1 cellular context compared by ENCODE assay signal in the genomic region with DNA sequence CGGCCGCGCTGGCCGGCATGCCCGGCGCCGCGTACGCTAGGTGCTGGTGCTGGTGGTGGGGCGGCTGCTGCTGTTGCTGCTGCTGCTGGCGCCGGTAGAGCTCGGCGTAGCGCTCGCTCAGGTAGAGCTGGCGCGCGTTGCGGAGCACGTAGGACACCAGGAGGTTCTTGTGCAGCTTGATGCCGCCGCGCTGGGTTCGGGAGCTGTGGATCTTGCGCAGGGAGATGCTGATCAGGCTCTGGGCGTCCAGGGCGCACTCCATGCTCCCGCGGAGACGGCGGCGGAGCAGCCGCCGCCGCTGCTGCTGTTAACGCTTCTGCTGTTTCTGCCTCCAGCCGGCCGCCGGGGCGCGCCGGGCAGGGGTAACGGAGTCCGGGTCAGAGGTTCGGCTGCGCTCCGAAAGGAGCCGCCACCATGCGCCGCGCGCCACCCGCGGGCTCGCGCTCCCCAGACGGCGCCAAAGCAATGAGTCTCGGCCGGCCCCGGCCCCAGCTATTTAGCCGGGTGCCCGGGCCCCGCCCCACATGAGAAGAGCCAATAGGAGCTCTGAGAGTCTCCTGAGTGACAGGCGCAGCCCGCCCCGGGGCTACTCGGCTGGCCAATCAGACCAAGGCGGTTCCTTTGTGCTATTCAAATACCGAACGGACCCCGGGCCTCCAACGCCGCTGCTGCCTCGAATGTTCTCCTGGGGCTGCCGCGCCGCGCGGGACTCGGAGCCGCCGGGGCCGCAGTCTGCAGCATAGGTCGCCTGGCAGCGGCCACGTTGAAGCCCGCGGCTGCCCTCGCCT.
TF ChIP-seq lines count a peak whose summit lies in the region.

A gene (minus strand): TSS at position 471 of the 788 bp plus-strand sequence. CDS start 209 bp downstream, at position 262.

TF ChIP-seq in HepG2, 621 proteins besides CTCF, POLR2A, EP300 and RAD21 (continued from another document and continues in another):
- TF ChIP-seq, protein P1, sequence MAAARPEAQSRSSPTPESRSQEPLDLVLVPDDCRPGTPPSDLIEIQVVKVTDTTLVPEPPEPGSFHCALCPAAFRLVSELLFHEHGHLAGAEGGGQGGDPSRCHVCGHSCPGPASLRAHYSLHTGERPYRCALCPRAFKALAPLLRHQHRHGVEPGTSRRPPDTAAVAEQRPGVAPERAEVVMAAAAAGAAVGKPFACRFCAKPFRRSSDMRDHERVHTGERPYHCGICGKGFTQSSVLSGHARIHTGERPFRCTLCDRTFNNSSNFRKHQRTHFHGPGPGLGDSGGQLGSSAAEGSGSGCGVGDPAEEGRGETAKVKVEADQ (CRISPR knock-in tag; IDR thresholded peaks at IDR 0.05; ENCODE audit: borderline replicate concordance) = no peak; the same call in 1 of the 2 replicates
- TF ChIP-seq, protein P2, sequence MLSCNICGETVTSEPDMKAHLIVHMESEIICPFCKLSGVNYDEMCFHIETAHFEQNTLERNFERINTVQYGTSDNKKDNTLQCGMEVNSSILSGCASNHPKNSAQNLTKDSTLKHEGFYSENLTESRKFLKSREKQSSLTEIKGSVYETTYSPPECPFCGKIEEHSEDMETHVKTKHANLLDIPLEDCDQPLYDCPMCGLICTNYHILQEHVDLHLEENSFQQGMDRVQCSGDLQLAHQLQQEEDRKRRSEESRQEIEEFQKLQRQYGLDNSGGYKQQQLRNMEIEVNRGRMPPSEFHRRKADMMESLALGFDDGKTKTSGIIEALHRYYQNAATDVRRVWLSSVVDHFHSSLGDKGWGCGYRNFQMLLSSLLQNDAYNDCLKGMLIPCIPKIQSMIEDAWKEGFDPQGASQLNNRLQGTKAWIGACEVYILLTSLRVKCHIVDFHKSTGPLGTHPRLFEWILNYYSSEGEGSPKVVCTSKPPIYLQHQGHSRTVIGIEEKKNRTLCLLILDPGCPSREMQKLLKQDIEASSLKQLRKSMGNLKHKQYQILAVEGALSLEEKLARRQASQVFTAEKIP (CRISPR knock-in tag; IDR thresholded peaks at IDR 0.05; ENCODE audit: borderline replicate concordance) = no peak
- TF ChIP-seq FOXK2 (IDR thresholded peaks at IDR 0.05) (no peak), SYNCRIP (IDR thresholded peaks at IDR 0.05; ENCODE audit: insufficient read depth, low read depth, low read length) (no peak), ZNF879 (CRISPR knock-in tag; IDR thresholded peaks at IDR 0.05) (no peak; the same call in 1 of the 2 replicates), ZNF124 (CRISPR knock-in tag; IDR thresholded peaks at IDR 0.05) (peak; percentile 27; the same call in 1 of the 2 replicates), ZNF660 (CRISPR knock-in tag; IDR thresholded peaks at IDR 0.05; ENCODE audit: borderline replicate concordance, low read depth) (no peak), SUZ12 (IDR thresholded peaks at IDR 0.05; ENCODE audit: low read depth, low read length) (no peak), IRX3 (CRISPR knock-in tag; IDR thresholded peaks at IDR 0.05; ENCODE audit: borderline replicate concordance, low read depth) (peak; percentile 83; the same call in 1 of the 2 replicates), GLI4 (CRISPR knock-in tag; IDR thresholded peaks at IDR 0.05; ENCODE audit: borderline replicate concordance) (peak; percentile 90; the same call in 1 of the 2 replicates), MXI1 (IDR thresholded peaks at IDR 0.05; ENCODE audit: borderline replicate concordance, low read depth, low read length) (peak; percentile 61; the same call in 1 of the 3 replicates), NFE2 (CRISPR knock-in tag; IDR thresholded peaks at IDR 0.05) (no peak), CEBPG (CRISPR knock-in tag; IDR thresholded peaks at IDR 0.05) (no peak), RAD51 (IDR thresholded peaks at IDR 0.05; ENCODE audit: borderline replicate concordance) (no peak), ZNF562 (CRISPR knock-in tag; IDR thresholded peaks at IDR 0.05; ENCODE audit: borderline replicate concordance) (no peak), NFE2L1 (CRISPR knock-in tag; IDR thresholded peaks at IDR 0.05; ENCODE audit: borderline replicate concordance) (no peak), ZNF274 (CRISPR knock-in tag; IDR thresholded peaks at IDR 0.05) (0 out of 2 replicates have a peak, but pooled peaks have one; percentile 19)
- TF ChIP-seq, protein P3, sequence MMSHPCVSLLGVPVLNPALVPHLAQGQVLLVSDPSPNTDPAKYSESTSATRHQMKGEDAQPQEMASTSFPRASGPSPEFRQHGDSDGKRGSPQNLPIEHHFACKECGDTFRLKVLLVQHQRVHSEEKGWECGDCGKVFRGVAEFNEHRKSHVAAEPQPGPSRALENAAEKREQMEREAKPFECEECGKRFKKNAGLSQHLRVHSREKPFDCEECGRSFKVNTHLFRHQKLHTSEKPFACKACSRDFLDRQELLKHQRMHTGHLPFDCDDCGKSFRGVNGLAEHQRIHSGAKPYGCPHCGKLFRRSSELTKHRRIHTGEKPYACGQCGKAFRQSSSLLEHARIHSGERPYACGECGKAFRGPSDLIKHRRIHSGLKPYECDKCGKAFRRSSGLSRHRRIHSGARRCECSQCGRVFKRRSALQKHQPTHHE (CRISPR knock-in tag; IDR thresholded peaks at IDR 0.05; ENCODE audit: borderline replicate concordance) = peak; percentile 91; the same call in 1 of the 2 replicates
- TF ChIP-seq, protein P4, sequence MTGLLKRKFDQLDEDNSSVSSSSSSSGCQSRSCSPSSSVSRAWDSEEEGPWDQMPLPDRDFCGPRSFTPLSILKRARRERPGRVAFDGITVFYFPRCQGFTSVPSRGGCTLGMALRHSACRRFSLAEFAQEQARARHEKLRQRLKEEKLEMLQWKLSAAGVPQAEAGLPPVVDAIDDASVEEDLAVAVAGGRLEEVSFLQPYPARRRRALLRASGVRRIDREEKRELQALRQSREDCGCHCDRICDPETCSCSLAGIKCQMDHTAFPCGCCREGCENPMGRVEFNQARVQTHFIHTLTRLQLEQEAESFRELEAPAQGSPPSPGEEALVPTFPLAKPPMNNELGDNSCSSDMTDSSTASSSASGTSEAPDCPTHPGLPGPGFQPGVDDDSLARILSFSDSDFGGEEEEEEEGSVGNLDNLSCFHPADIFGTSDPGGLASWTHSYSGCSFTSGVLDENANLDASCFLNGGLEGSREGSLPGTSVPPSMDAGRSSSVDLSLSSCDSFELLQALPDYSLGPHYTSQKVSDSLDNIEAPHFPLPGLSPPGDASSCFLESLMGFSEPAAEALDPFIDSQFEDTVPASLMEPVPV (CRISPR knock-in tag; IDR thresholded peaks at IDR 0.05) = peak; percentile 95
- TF ChIP-seq, protein P5, sequence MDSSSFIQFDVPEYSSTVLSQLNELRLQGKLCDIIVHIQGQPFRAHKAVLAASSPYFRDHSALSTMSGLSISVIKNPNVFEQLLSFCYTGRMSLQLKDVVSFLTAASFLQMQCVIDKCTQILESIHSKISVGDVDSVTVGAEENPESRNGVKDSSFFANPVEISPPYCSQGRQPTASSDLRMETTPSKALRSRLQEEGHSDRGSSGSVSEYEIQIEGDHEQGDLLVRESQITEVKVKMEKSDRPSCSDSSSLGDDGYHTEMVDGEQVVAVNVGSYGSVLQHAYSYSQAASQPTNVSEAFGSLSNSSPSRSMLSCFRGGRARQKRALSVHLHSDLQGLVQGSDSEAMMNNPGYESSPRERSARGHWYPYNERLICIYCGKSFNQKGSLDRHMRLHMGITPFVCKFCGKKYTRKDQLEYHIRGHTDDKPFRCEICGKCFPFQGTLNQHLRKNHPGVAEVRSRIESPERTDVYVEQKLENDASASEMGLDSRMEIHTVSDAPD (CRISPR knock-in tag; IDR thresholded peaks at IDR 0.05) = peak; percentile 73; the same call in 1 of the 2 replicates
- TF ChIP-seq, protein P6, sequence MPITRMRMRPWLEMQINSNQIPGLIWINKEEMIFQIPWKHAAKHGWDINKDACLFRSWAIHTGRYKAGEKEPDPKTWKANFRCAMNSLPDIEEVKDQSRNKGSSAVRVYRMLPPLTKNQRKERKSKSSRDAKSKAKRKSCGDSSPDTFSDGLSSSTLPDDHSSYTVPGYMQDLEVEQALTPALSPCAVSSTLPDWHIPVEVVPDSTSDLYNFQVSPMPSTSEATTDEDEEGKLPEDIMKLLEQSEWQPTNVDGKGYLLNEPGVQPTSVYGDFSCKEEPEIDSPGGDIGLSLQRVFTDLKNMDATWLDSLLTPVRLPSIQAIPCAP (CRISPR knock-in tag; IDR thresholded peaks at IDR 0.05; ENCODE audit: low read depth) = no peak
- TF ChIP-seq, protein P7, sequence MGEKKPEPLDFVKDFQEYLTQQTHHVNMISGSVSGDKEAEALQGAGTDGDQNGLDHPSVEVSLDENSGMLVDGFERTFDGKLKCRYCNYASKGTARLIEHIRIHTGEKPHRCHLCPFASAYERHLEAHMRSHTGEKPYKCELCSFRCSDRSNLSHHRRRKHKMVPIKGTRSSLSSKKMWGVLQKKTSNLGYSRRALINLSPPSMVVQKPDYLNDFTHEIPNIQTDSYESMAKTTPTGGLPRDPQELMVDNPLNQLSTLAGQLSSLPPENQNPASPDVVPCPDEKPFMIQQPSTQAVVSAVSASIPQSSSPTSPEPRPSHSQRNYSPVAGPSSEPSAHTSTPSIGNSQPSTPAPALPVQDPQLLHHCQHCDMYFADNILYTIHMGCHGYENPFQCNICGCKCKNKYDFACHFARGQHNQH (CRISPR knock-in tag; IDR thresholded peaks at IDR 0.05) = peak; percentile 79
- TF ChIP-seq, protein P8, sequence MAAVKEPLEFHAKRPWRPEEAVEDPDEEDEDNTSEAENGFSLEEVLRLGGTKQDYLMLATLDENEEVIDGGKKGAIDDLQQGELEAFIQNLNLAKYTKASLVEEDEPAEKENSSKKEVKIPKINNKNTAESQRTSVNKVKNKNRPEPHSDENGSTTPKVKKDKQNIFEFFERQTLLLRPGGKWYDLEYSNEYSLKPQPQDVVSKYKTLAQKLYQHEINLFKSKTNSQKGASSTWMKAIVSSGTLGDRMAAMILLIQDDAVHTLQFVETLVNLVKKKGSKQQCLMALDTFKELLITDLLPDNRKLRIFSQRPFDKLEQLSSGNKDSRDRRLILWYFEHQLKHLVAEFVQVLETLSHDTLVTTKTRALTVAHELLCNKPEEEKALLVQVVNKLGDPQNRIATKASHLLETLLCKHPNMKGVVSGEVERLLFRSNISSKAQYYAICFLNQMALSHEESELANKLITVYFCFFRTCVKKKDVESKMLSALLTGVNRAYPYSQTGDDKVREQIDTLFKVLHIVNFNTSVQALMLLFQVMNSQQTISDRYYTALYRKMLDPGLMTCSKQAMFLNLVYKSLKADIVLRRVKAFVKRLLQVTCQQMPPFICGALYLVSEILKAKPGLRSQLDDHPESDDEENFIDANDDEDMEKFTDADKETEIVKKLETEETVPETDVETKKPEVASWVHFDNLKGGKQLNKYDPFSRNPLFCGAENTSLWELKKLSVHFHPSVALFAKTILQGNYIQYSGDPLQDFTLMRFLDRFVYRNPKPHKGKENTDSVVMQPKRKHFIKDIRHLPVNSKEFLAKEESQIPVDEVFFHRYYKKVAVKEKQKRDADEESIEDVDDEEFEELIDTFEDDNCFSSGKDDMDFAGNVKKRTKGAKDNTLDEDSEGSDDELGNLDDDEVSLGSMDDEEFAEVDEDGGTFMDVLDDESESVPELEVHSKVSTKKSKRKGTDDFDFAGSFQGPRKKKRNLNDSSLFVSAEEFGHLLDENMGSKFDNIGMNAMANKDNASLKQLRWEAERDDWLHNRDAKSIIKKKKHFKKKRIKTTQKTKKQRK (IDR thresholded peaks at IDR 0.05; ENCODE audit: low read length) = no peak
- TF ChIP-seq, protein P9, sequence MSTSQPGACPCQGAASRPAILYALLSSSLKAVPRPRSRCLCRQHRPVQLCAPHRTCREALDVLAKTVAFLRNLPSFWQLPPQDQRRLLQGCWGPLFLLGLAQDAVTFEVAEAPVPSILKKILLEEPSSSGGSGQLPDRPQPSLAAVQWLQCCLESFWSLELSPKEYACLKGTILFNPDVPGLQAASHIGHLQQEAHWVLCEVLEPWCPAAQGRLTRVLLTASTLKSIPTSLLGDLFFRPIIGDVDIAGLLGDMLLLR (CRISPR knock-in tag; IDR thresholded peaks at IDR 0.05) = 0 out of 2 replicates have a peak, but pooled peaks have one; percentile 74
- TF ChIP-seq, protein P10, sequence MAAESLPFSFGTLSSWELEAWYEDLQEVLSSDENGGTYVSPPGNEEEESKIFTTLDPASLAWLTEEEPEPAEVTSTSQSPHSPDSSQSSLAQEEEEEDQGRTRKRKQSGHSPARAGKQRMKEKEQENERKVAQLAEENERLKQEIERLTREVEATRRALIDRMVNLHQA (CRISPR knock-in tag; IDR thresholded peaks at IDR 0.05) = no peak
- TF ChIP-seq, protein P11, sequence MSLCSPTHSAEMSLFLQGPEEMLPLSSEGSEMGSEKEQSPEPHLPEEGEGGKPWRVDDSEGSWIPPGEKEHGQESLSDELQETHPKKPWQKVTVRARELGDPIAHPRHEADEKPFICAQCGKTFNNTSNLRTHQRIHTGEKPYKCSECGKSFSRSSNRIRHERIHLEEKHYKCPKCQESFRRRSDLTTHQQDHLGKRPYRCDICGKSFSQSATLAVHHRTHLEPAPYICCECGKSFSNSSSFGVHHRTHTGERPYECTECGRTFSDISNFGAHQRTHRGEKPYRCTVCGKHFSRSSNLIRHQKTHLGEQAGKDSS (CRISPR knock-in tag; IDR thresholded peaks at IDR 0.05; ENCODE audit: borderline replicate concordance, low read depth) = 0 out of 2 replicates have a peak, but pooled peaks have one; percentile 35
- TF ChIP-seq, protein P12, sequence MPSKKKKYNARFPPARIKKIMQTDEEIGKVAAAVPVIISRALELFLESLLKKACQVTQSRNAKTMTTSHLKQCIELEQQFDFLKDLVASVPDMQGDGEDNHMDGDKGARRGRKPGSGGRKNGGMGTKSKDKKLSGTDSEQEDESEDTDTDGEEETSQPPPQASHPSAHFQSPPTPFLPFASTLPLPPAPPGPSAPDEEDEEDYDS (CRISPR knock-in tag; IDR thresholded peaks at IDR 0.05) = peak; percentile 99
- TF ChIP-seq, protein P13, sequence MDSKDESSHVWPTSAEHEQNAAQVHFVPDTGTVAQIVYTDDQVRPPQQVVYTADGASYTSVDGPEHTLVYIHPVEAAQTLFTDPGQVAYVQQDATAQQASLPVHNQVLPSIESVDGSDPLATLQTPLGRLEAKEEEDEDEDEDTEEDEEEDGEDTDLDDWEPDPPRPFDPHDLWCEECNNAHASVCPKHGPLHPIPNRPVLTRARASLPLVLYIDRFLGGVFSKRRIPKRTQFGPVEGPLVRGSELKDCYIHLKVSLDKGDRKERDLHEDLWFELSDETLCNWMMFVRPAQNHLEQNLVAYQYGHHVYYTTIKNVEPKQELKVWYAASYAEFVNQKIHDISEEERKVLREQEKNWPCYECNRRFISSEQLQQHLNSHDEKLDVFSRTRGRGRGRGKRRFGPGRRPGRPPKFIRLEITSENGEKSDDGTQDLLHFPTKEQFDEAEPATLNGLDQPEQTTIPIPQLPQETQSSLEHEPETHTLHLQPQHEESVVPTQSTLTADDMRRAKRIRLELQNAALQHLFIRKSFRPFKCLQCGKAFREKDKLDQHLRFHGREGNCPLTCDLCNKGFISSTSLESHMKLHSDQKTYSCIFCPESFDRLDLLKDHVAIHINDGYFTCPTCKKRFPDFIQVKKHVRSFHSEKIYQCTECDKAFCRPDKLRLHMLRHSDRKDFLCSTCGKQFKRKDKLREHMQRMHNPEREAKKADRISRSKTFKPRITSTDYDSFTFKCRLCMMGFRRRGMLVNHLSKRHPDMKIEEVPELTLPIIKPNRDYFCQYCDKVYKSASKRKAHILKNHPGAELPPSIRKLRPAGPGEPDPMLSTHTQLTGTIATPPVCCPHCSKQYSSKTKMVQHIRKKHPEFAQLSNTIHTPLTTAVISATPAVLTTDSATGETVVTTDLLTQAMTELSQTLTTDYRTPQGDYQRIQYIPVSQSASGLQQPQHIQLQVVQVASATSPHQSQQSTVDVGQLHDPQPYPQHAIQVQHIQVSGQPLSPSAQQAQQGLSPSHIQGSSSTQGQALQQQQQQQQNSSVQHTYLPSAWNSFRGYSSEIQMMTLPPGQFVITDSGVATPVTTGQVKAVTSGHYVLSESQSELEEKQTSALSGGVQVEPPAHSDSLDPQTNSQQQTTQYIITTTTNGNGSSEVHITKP (CRISPR knock-in tag; IDR thresholded peaks at IDR 0.05; ENCODE audit: low read depth) = no peak
